In the genomic region with DNA sequence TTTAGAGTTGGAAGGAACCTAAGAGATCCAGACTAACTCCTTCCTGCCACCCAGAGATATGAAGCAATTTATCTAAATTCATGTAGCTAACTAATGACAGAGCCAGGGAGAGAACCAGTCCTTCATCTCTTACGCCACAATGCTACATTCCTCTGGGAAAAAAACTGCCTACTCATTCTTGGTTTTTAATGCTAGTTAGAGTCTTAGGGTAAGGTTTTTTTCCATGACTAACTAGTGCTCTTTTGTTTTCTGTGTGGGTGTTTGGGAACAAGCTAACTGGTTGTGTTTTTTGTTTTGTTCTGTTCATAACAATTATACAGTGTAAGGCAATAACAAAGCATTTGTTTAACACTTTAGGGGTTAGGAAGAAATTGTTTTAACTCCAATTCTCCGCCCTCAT, we compare ENCODE assay signal across 1 cellular context.
A peak's percentile ranks its signal among the peaks of the same experiment; 100 is the strongest.
TF ChIP-seq lines count a peak whose summit lies in the region.

No MANE protein-coding gene starts in this region.

TF ChIP-seq in SK-N-SH, 30 proteins besides CTCF, POLR2A, EP300 and RAD21 (continued from another document):
- TF ChIP-seq MEF2A (IDR thresholded peaks at IDR 0.05; ENCODE audit: borderline replicate concordance, low read depth) (no peak), POLR2AphosphoS5 (IDR thresholded peaks at IDR 0.05; ENCODE audit: low read depth, low read length) (no peak; the same call in 1 of the 2 replicates), NRF1 (IDR thresholded peaks at IDR 0.05; ENCODE audit: low read depth, low read length) (no peak), RCOR1 (IDR thresholded peaks at IDR 0.05; ENCODE audit: low read length) (no peak), EZH2phosphoT487 (IDR thresholded peaks at IDR 0.05; ENCODE audit: borderline replicate concordance, low read depth) (no peak), MXI1 (IDR thresholded peaks at IDR 0.05; ENCODE audit: low read depth, low read length) (no peak), SIN3A (IDR thresholded peaks at IDR 0.05; ENCODE audit: borderline replicate concordance, low read depth, low read length) (no peak), FOSL2 (IDR thresholded peaks at IDR 0.05; ENCODE audit: borderline replicate concordance, low read depth) (no peak; the same call in 1 of the 2 replicates), RXRA (IDR thresholded peaks at IDR 0.05; ENCODE audit: borderline replicate concordance, low read depth) (0 out of 2 replicates have a peak, but pooled peaks have one; percentile 14), CHD2 (IDR thresholded peaks at IDR 0.05; ENCODE audit: low read length, partially characterized antibody) (no peak), FOXJ3 (CRISPR knock-in tag; IDR thresholded peaks at IDR 0.05) (no peak), TCF12 (IDR thresholded peaks at IDR 0.05) (peak; percentile 30; the same call in 1 of the 2 replicates)
- TF ChIP-seq, protein P1, sequence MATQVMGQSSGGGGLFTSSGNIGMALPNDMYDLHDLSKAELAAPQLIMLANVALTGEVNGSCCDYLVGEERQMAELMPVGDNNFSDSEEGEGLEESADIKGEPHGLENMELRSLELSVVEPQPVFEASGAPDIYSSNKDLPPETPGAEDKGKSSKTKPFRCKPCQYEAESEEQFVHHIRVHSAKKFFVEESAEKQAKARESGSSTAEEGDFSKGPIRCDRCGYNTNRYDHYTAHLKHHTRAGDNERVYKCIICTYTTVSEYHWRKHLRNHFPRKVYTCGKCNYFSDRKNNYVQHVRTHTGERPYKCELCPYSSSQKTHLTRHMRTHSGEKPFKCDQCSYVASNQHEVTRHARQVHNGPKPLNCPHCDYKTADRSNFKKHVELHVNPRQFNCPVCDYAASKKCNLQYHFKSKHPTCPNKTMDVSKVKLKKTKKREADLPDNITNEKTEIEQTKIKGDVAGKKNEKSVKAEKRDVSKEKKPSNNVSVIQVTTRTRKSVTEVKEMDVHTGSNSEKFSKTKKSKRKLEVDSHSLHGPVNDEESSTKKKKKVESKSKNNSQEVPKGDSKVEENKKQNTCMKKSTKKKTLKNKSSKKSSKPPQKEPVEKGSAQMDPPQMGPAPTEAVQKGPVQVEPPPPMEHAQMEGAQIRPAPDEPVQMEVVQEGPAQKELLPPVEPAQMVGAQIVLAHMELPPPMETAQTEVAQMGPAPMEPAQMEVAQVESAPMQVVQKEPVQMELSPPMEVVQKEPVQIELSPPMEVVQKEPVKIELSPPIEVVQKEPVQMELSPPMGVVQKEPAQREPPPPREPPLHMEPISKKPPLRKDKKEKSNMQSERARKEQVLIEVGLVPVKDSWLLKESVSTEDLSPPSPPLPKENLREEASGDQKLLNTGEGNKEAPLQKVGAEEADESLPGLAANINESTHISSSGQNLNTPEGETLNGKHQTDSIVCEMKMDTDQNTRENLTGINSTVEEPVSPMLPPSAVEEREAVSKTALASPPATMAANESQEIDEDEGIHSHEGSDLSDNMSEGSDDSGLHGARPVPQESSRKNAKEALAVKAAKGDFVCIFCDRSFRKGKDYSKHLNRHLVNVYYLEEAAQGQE (IDR thresholded peaks at IDR 0.05; ENCODE audit: low read depth, low read length): no peak
- TF ChIP-seq, protein P2, sequence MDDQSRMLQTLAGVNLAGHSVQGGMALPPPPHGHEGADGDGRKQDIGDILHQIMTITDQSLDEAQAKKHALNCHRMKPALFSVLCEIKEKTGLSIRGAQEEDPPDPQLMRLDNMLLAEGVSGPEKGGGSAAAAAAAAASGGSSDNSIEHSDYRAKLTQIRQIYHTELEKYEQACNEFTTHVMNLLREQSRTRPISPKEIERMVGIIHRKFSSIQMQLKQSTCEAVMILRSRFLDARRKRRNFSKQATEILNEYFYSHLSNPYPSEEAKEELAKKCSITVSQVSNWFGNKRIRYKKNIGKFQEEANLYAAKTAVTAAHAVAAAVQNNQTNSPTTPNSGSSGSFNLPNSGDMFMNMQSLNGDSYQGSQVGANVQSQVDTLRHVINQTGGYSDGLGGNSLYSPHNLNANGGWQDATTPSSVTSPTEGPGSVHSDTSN (IDR thresholded peaks at IDR 0.05): peak; percentile 77
- TF ChIP-seq, protein P3, sequence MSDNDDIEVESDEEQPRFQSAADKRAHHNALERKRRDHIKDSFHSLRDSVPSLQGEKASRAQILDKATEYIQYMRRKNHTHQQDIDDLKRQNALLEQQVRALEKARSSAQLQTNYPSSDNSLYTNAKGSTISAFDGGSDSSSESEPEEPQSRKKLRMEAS (IDR thresholded peaks at IDR 0.05; ENCODE audit: low read depth): peak; percentile 27; the same call in 1 of the 2 replicates
- TF ChIP-seq, protein P4, sequence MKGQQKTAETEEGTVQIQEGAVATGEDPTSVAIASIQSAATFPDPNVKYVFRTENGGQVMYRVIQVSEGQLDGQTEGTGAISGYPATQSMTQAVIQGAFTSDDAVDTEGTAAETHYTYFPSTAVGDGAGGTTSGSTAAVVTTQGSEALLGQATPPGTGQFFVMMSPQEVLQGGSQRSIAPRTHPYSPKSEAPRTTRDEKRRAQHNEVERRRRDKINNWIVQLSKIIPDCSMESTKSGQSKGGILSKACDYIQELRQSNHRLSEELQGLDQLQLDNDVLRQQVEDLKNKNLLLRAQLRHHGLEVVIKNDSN (IDR thresholded peaks at IDR 0.05; ENCODE audit: borderline replicate concordance, low read depth): no peak
TF ChIP-seq in SK-N-SH: peak in this region for 5.
